8 cellular contexts compared by ENCODE assay signal in the genomic region with DNA sequence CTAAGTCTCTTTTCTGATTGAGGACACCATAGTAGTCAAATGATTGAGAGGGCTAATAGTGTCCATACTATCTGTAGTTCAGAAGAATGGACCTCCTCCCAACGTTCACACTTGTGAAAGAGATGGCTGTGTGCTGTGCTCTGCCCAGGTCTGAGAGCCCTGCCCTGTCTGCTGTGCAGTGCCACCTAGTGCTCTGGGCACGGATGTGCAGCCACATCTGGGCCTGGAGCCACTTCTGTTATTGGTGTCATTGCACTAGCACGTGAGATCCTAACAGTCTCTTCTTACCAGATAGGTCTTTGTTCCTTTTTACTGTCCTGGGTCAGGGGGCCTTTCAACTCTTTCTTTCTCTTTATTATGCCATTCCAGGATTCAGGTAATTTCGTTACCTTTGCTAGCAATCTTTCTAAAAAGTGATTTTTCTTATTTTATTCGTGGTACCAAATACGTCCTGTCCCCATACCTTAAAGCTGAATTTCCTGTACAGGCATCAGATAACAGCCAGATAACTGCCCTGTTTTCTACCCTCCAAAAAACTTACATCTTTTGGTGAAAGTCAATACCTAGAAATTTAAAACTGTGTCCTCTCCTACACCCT. TPM values are rescaled to one million over a fixed set of nuclear protein-coding genes. Genes with fewer than 3 reads are reported as not detected.
DNase-seq lines count a peak whose midpoint lies in the region; ATAC-seq and TF ChIP-seq lines count a peak whose summit lies in the region.

No MANE protein-coding gene starts in this region.

- intact Hi-C loops in colonic mucosa (cut with DNase I): loop anchor here (5.0 to 10.0 kb wide), 3 partner anchors 72 to 242 kb away; partner anchors contain the start of gene NPR1

- H3K27me3 ChIP-seq in colonic mucosa: no peaks in the 10 kb centered on the region
- no peaks in the 10 kb centered on the region for H3K27me3 ChIP-seq in lung (ENCODE audit: control insufficient read depth, insufficient read depth)

- H3K9me3 ChIP-seq in colonic mucosa (no peaks in the 10 kb centered on the region), lung (ENCODE audit: control insufficient read depth in 2 of 2, insufficient read depth in 1 of 2, low read length in 1 of 2) (no peaks in the 10 kb centered on the region)

- peak; percentile 89 for DNase-seq in ACHN
- DNase-seq in NCI-H524 treated with DMSO at 0.1 percent for 48 hours (lab: John Stamatoyannopoulos, UW): peak; percentile 29
- DNase-seq in activated CD4-positive, alpha-beta T cell treated with anti-CD3 and anti-CD28 coated beads for 48 hours: peak; percentile 86
- peak; percentile 84 for DNase-seq in colonic mucosa
- peak; percentile 84 for DNase-seq in lung (ENCODE audit: low spot score)
- DNase-seq in stimulated activated CD4-positive, alpha-beta T cell treated with anti-CD3 and anti-CD28 coated beads, TNF-alpha, amount 100 ng/mL, for 4 hours (ENCODE audit: low read depth in 3 of 3): peak; percentile 54 to 65 (median 64)

- in situ Hi-C loops in ACHN (cut with HindIII; ENCODE audit: low pct_ligation_motif_present, low pct_unique_long_range_greater_than_20kb, low sequenced_read_pairs): no loop called here

- WGBS in lung, 2 donors: 40 to 42% methylated on average over 6 of the region's 6 CpGs

- peak; percentile 95 for TF ChIP-seq CTCF in colonic mucosa (IDR thresholded peaks at IDR 0.05)
- peak; percentile 88 for TF ChIP-seq CTCF in lung (IDR thresholded peaks at IDR 0.05; ENCODE audit: control extremely low read depth, extremely low read depth)

- no peak overlapping the region for H3K9ac ChIP-seq in colonic mucosa (ENCODE audit: low read depth in 2 of 2, low read length in 2 of 2)

- ATAC-seq in GM18868 (IDR thresholded peaks at IDR 0.05; ENCODE audit: unreplicated experiment): peak; percentile 83
- peak; percentile 68 for ATAC-seq in HG03439 (IDR thresholded peaks at IDR 0.05; ENCODE audit: unreplicated experiment)
- peak; percentile 94 for ATAC-seq in lung (ENCODE audit: insufficient read depth, low FRiP score)

- H3K4me3 ChIP-seq in colonic mucosa (no peak overlapping the region), lung (no peak overlapping the region)

- peaks cover 17% of the 10 kb centered on the region for H3K4me1 ChIP-seq in colonic mucosa
- H3K4me1 ChIP-seq in lung (ENCODE audit: control insufficient read depth in 2 of 2, insufficient read depth in 2 of 2, low read length in 2 of 2): peaks cover 12 to 34% of the 10 kb centered on the region in 2 donors

- H3K27ac ChIP-seq in colonic mucosa (no peak overlapping the region), lung (ENCODE audit: low read depth in 1 of 2, low read length in 1 of 2) (peak overlapping the region; percentile 59 to 92)

- peaks cover 15% of the 10 kb centered on the region for H3K36me3 ChIP-seq in colonic mucosa
- peaks cover 30 to 34% of the 10 kb centered on the region in 2 donors for H3K36me3 ChIP-seq in lung (ENCODE audit: control insufficient read depth in 2 of 2, insufficient read depth in 2 of 2, low read length in 2 of 2)

RNA-seq across cellular contexts. Expression of gene INTS3, which starts 21.7 kb away (rescaled TPM):
- 10 to 100 TPM; 25.5 to 53.1 TPM for total RNA-seq in colonic mucosa
- total RNA-seq in lung: 10 to 100 TPM; 63.5 to 70.4 TPM
- polyA plus RNA-seq in lung: 10 to 100 TPM; 31.3 to 38.6 TPM

RNA-seq across cellular contexts. Expression of gene SLC27A3, which starts 25.7 kb away (rescaled TPM):
- total RNA-seq in colonic mucosa (10 to 100 TPM; 24.1 to 27.9 TPM), lung (100 to 1,000 TPM in 1 of 2 donors, 10 to 100 TPM in 1; 15.8 to 162 TPM)
- 100 to 1,000 TPM in 1 of 2 donors, 10 to 100 TPM in 1; 53.9 to 223 TPM for polyA plus RNA-seq in lung

Comparison
In these comparisons a context has a peak if more than half of its experiments do, and no peak if none do; other contexts are left out.
1. DNase-seq: peak in every context shown above with its lines; median percentile 89 in ACHN; 86 in activated CD4-positive, alpha-beta T cell treated with anti-CD3 and anti-CD28 coated beads for 48 hours; 84 in colonic mucosa; 84 in lung; 64 in stimulated activated CD4-positive, alpha-beta T cell treated with anti-CD3 and anti-CD28 coated beads, TNF-alpha, amount 100 ng/mL, for 4 hours; 29 in NCI-H524 treated with DMSO at 0.1 percent for 48 hours.